Comparison of ENCODE assay signal across 1 cellular context in the genomic region with DNA sequence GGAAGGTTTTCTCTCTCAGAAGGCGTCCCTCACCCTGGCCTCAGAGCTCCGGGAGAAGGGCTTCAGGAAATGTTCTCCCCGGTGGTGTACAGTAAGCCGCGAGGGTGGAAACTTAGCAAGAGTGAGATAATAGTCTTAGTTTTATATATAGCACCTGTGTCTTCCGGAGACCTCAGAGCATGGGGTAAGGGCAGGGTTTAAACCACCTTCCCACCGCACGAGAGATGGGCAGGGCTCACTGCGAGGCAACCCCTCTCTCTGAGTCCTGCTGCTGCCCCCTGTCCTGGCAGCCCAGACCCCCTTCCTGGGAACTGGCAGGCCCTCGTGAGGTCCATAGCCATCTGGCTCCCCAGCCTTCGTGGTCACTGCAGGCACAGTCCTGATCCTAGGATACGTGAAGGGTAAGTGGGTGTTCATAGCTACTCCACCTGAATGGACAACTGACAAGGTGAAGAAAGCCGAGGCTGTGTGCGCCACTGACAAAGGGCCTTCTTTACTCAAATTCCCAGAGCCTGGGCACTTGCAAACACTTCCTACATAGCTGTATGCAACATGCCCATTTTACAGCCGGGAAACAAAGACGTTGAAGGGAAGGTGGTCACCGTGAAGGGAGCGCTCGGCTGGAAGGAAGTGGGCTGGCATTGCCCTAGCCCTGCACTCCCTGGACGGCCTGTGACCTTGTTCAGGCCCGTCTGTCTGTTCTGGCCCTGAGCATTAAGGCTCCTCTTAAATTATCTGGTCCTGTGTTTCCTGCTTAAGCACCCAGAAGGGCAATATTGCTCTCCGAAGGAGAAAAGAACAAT.
TF ChIP-seq lines count a peak whose summit lies in the region.

No MANE protein-coding gene starts in this region.

TF ChIP-seq in GM12878, 131 proteins besides CTCF, POLR2A, EP300 and RAD21 (continued from another document and continues in another):
- 0 out of 2 replicates have a peak, but pooled peaks have one; percentile 33 for TF ChIP-seq FOXM1 (IDR thresholded peaks at IDR 0.05; ENCODE audit: low read depth, low read length)
- no peak for TF ChIP-seq IRF4 (IDR thresholded peaks at IDR 0.05; ENCODE audit: low read depth, low read length)
- no peak for TF ChIP-seq SREBF1 (IDR thresholded peaks at IDR 0.05; ENCODE audit: low read length)
- TF ChIP-seq FOS (IDR thresholded peaks at IDR 0.05; ENCODE audit: borderline replicate concordance, extremely low read depth, insufficient read length): no peak
- no peak for TF ChIP-seq FOXK2 (IDR thresholded peaks at IDR 0.05)
- TF ChIP-seq EED (IDR thresholded peaks at IDR 0.05; ENCODE audit: low read depth): peak; percentile 59
- TF ChIP-seq, protein P1, sequence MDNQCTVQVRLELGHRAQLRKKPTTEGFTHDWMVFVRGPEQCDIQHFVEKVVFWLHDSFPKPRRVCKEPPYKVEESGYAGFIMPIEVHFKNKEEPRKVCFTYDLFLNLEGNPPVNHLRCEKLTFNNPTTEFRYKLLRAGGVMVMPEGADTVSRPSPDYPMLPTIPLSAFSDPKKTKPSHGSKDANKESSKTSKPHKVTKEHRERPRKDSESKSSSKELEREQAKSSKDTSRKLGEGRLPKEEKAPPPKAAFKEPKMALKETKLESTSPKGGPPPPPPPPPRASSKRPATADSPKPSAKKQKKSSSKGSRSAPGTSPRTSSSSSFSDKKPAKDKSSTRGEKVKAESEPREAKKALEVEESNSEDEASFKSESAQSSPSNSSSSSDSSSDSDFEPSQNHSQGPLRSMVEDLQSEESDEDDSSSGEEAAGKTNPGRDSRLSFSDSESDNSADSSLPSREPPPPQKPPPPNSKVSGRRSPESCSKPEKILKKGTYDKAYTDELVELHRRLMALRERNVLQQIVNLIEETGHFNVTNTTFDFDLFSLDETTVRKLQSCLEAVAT (IDR thresholded peaks at IDR 0.05): no peak
- TF ChIP-seq MYC (IDR thresholded peaks at IDR 0.05; ENCODE audit: insufficient read depth, insufficient read length, insufficient replicate concordance, low read length, severe bottlenecking): no peak
- no peak for TF ChIP-seq DPF2 (IDR thresholded peaks at IDR 0.05)
- no peak for TF ChIP-seq YBX1 (IDR thresholded peaks at IDR 0.05)
- no peak for TF ChIP-seq CEBPB (IDR thresholded peaks at IDR 0.05; ENCODE audit: borderline replicate concordance in 1 of 2, low read depth in 2 of 2, low read length in 2 of 2)
- no peak for TF ChIP-seq RAD51 (IDR thresholded peaks at IDR 0.05)
- TF ChIP-seq MXI1 (IDR thresholded peaks at IDR 0.05; ENCODE audit: low read depth, low read length): 0 out of 2 replicates have a peak, but pooled peaks have one; percentile 33
- no peak for TF ChIP-seq ZNF384 (IDR thresholded peaks at IDR 0.05; ENCODE audit: borderline replicate concordance, low read depth, low read length)
- TF ChIP-seq, protein P2, sequence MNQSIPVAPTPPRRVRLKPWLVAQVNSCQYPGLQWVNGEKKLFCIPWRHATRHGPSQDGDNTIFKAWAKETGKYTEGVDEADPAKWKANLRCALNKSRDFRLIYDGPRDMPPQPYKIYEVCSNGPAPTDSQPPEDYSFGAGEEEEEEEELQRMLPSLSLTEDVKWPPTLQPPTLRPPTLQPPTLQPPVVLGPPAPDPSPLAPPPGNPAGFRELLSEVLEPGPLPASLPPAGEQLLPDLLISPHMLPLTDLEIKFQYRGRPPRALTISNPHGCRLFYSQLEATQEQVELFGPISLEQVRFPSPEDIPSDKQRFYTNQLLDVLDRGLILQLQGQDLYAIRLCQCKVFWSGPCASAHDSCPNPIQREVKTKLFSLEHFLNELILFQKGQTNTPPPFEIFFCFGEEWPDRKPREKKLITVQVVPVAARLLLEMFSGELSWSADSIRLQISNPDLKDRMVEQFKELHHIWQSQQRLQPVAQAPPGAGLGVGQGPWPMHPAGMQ (IDR thresholded peaks at IDR 0.05; ENCODE audit: borderline replicate concordance): no peak
- no peak for TF ChIP-seq EZH2 (IDR thresholded peaks at IDR 0.05; ENCODE audit: borderline replicate concordance, control insufficient read depth, low read depth, low read length)
- TF ChIP-seq, protein P3, sequence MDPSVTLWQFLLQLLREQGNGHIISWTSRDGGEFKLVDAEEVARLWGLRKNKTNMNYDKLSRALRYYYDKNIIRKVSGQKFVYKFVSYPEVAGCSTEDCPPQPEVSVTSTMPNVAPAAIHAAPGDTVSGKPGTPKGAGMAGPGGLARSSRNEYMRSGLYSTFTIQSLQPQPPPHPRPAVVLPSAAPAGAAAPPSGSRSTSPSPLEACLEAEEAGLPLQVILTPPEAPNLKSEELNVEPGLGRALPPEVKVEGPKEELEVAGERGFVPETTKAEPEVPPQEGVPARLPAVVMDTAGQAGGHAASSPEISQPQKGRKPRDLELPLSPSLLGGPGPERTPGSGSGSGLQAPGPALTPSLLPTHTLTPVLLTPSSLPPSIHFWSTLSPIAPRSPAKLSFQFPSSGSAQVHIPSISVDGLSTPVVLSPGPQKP (IDR thresholded peaks at IDR 0.05; ENCODE audit: low read depth, low read length): no peak
- TF ChIP-seq, protein P4, sequence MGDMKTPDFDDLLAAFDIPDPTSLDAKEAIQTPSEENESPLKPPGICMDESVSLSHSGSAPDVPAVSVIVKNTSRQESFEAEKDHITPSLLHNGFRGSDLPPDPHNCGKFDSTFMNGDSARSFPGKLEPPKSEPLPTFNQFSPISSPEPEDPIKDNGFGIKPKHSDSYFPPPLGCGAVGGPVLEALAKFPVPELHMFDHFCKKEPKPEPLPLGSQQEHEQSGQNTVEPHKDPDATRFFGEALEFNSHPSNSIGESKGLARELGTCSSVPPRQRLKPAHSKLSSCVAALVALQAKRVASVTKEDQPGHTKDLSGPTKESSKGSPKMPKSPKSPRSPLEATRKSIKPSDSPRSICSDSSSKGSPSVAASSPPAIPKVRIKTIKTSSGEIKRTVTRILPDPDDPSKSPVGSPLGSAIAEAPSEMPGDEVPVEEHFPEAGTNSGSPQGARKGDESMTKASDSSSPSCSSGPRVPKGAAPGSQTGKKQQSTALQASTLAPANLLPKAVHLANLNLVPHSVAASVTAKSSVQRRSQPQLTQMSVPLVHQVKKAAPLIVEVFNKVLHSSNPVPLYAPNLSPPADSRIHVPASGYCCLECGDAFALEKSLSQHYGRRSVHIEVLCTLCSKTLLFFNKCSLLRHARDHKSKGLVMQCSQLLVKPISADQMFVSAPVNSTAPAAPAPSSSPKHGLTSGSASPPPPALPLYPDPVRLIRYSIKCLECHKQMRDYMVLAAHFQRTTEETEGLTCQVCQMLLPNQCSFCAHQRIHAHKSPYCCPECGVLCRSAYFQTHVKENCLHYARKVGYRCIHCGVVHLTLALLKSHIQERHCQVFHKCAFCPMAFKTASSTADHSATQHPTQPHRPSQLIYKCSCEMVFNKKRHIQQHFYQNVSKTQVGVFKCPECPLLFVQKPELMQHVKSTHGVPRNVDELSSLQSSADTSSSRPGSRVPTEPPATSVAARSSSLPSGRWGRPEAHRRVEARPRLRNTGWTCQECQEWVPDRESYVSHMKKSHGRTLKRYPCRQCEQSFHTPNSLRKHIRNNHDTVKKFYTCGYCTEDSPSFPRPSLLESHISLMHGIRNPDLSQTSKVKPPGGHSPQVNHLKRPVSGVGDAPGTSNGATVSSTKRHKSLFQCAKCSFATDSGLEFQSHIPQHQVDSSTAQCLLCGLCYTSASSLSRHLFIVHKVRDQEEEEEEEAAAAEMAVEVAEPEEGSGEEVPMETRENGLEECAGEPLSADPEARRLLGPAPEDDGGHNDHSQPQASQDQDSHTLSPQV (IDR thresholded peaks at IDR 0.05): no peak
- TF ChIP-seq PAX8 (IDR thresholded peaks at IDR 0.05): no peak
- no peak for TF ChIP-seq POLR2AphosphoS2 (IDR thresholded peaks at IDR 0.05; ENCODE audit: low read depth, low read length)
- no peak for TF ChIP-seq HDAC6 (IDR thresholded peaks at IDR 0.05; ENCODE audit: unreplicated experiment)
- TF ChIP-seq HDAC2 (IDR thresholded peaks at IDR 0.05): no peak
- TF ChIP-seq SP1 (IDR thresholded peaks at IDR 0.05; ENCODE audit: low read depth, low read length): no peak
- TF ChIP-seq RBBP5 (conservative IDR thresholded peaks at IDR 0.05): no peak
- TF ChIP-seq, protein P5, sequence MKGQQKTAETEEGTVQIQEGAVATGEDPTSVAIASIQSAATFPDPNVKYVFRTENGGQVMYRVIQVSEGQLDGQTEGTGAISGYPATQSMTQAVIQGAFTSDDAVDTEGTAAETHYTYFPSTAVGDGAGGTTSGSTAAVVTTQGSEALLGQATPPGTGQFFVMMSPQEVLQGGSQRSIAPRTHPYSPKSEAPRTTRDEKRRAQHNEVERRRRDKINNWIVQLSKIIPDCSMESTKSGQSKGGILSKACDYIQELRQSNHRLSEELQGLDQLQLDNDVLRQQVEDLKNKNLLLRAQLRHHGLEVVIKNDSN (IDR thresholded peaks at IDR 0.05; ENCODE audit: borderline replicate concordance, extremely low read length, insufficient read depth, low read depth, low read length): no peak
- TF ChIP-seq ZZZ3 (IDR thresholded peaks at IDR 0.05; ENCODE audit: control insufficient read depth, insufficient read length, low read depth): no peak
- no peak for TF ChIP-seq STAT3 (IDR thresholded peaks at IDR 0.05; ENCODE audit: low read depth, low read length)
- no peak for TF ChIP-seq SUZ12 (IDR thresholded peaks at IDR 0.05; ENCODE audit: unreplicated experiment)
- no peak for TF ChIP-seq RELA (IDR thresholded peaks at IDR 0.05; ENCODE audit: borderline replicate concordance, partially characterized antibody)
- no peak for TF ChIP-seq CHD4 (IDR thresholded peaks at IDR 0.05)
- no peak for TF ChIP-seq NFYA (IDR thresholded peaks at IDR 0.05; ENCODE audit: borderline replicate concordance, low read depth, low read length)
- TF ChIP-seq, protein P6, sequence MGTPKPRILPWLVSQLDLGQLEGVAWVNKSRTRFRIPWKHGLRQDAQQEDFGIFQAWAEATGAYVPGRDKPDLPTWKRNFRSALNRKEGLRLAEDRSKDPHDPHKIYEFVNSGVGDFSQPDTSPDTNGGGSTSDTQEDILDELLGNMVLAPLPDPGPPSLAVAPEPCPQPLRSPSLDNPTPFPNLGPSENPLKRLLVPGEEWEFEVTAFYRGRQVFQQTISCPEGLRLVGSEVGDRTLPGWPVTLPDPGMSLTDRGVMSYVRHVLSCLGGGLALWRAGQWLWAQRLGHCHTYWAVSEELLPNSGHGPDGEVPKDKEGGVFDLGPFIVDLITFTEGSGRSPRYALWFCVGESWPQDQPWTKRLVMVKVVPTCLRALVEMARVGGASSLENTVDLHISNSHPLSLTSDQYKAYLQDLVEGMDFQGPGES (IDR thresholded peaks at IDR 0.05): no peak
- no peak for TF ChIP-seq SIN3A (IDR thresholded peaks at IDR 0.05; ENCODE audit: low read depth, low read length)
- no peak for TF ChIP-seq BACH1 (IDR thresholded peaks at IDR 0.05; ENCODE audit: borderline replicate concordance)
- TF ChIP-seq, protein P7, sequence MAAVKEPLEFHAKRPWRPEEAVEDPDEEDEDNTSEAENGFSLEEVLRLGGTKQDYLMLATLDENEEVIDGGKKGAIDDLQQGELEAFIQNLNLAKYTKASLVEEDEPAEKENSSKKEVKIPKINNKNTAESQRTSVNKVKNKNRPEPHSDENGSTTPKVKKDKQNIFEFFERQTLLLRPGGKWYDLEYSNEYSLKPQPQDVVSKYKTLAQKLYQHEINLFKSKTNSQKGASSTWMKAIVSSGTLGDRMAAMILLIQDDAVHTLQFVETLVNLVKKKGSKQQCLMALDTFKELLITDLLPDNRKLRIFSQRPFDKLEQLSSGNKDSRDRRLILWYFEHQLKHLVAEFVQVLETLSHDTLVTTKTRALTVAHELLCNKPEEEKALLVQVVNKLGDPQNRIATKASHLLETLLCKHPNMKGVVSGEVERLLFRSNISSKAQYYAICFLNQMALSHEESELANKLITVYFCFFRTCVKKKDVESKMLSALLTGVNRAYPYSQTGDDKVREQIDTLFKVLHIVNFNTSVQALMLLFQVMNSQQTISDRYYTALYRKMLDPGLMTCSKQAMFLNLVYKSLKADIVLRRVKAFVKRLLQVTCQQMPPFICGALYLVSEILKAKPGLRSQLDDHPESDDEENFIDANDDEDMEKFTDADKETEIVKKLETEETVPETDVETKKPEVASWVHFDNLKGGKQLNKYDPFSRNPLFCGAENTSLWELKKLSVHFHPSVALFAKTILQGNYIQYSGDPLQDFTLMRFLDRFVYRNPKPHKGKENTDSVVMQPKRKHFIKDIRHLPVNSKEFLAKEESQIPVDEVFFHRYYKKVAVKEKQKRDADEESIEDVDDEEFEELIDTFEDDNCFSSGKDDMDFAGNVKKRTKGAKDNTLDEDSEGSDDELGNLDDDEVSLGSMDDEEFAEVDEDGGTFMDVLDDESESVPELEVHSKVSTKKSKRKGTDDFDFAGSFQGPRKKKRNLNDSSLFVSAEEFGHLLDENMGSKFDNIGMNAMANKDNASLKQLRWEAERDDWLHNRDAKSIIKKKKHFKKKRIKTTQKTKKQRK (IDR thresholded peaks at IDR 0.05; ENCODE audit: low read depth, low read length): no peak
- no peak for TF ChIP-seq SREBF2 (IDR thresholded peaks at IDR 0.05; ENCODE audit: low read length)
- no peak for TF ChIP-seq SMARCA5 (IDR thresholded peaks at IDR 0.05)
- TF ChIP-seq, protein P8, sequence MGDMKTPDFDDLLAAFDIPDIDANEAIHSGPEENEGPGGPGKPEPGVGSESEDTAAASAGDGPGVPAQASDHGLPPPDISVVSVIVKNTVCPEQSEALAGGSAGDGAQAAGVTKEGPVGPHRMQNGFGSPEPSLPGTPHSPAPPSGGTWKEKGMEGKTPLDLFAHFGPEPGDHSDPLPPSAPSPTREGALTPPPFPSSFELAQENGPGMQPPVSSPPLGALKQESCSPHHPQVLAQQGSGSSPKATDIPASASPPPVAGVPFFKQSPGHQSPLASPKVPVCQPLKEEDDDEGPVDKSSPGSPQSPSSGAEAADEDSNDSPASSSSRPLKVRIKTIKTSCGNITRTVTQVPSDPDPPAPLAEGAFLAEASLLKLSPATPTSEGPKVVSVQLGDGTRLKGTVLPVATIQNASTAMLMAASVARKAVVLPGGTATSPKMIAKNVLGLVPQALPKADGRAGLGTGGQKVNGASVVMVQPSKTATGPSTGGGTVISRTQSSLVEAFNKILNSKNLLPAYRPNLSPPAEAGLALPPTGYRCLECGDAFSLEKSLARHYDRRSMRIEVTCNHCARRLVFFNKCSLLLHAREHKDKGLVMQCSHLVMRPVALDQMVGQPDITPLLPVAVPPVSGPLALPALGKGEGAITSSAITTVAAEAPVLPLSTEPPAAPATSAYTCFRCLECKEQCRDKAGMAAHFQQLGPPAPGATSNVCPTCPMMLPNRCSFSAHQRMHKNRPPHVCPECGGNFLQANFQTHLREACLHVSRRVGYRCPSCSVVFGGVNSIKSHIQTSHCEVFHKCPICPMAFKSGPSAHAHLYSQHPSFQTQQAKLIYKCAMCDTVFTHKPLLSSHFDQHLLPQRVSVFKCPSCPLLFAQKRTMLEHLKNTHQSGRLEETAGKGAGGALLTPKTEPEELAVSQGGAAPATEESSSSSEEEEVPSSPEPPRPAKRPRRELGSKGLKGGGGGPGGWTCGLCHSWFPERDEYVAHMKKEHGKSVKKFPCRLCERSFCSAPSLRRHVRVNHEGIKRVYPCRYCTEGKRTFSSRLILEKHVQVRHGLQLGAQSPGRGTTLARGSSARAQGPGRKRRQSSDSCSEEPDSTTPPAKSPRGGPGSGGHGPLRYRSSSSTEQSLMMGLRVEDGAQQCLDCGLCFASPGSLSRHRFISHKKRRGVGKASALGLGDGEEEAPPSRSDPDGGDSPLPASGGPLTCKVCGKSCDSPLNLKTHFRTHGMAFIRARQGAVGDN (IDR thresholded peaks at IDR 0.05): peak; percentile 47; the same call in 1 of the 2 replicates
